Comparison of ENCODE assay signal across 2 cellular contexts in genomic region chr3:145557405-145557804, GRCh38.
TF ChIP-seq lines count a peak whose summit lies in the region.

No MANE protein-coding gene starts in this region.

TF ChIP-seq in HCT116, 20 proteins besides CTCF, POLR2A, EP300 and RAD21:
- peak; percentile 51 for TF ChIP-seq TCF7L2 (IDR thresholded peaks at IDR 0.05; ENCODE audit: borderline replicate concordance, extremely low read depth, insufficient read depth, insufficient read length)
- TF ChIP-seq ATF3 (IDR thresholded peaks at IDR 0.05) = no peak
TF ChIP-seq in HCT116: peak in this region for 1.

TF ChIP-seq in HepG2, 621 proteins besides CTCF, POLR2A, EP300 and RAD21 (continued from another document):
- no peak for TF ChIP-seq HIC2 (CRISPR knock-in tag; IDR thresholded peaks at IDR 0.05; ENCODE audit: low read depth)
- no peak for TF ChIP-seq NFKB2 (CRISPR knock-in tag; IDR thresholded peaks at IDR 0.05; ENCODE audit: borderline replicate concordance)
- no peak for TF ChIP-seq HMGXB4 (CRISPR knock-in tag; IDR thresholded peaks at IDR 0.05; ENCODE audit: borderline replicate concordance in 1 of 2, low read depth in 1 of 2)
- TF ChIP-seq SATB2 (CRISPR knock-in tag; IDR thresholded peaks at IDR 0.05) = no peak
- TF ChIP-seq CHD2 (IDR thresholded peaks at IDR 0.05; ENCODE audit: low read depth, low read length) = no peak
- no peak for TF ChIP-seq REL (CRISPR knock-in tag; conservative IDR thresholded peaks at IDR 0.05)
- no peak for TF ChIP-seq ZNF446 (CRISPR knock-in tag; IDR thresholded peaks at IDR 0.05)
- no peak for TF ChIP-seq ZNF230 (CRISPR knock-in tag; IDR thresholded peaks at IDR 0.05)
- TF ChIP-seq TERF1 (CRISPR knock-in tag; IDR thresholded peaks at IDR 0.05) = no peak
- no peak for TF ChIP-seq ZNF768 (CRISPR knock-in tag; IDR thresholded peaks at IDR 0.05)
- no peak for TF ChIP-seq ZNF18 (CRISPR knock-in tag; IDR thresholded peaks at IDR 0.05; ENCODE audit: insufficient replicate concordance)
- no peak for TF ChIP-seq RBAK (CRISPR knock-in tag; IDR thresholded peaks at IDR 0.05)
